ENCODE assay signal across 17 cellular contexts in the genomic region with DNA sequence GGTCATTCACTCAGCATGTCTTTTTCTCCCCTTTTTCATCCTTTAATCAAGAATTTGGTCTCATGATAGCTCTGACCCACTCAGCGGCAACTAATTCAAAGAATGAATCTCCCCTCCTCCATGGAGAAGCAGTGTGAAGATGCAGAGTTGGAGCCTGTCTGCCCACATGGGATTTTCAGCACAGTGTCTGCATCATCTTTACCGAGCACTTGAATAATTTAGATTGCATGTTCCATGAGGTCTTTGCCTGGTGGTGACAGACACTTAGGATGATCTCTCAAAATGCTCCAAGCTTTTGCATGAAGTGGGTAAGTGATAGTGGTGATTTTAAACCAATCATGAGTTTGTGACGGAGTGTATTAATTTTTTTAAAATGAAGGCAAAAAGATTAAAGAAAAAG.
A peak's percentile ranks its signal among the peaks of the same experiment; 100 is the strongest.
DNase-seq lines count a peak whose midpoint lies in the region; ATAC-seq and TF ChIP-seq lines count a peak whose summit lies in the region.
"Had no signal": no experiment of that assay in that cellular context is flagged by ENCODE, and none has a peak within 500 bp of the region (broad histone marks: within the 10 kb centered on the region; RNA-seq: fewer than 3 reads in every experiment).

No MANE protein-coding gene starts in this region.

- peak overlapping the region in 4 of 5 experiments; percentile 34 to 93 (median 62) for H3K27ac Mint-ChIP-seq in brain
- no peak overlapping the region for H3K27ac Mint-ChIP-seq in effector memory CD8-positive, alpha-beta T cell
- H3K27ac Mint-ChIP-seq: CD4-positive, alpha-beta memory T cell had no signal

- H3K36me3 ChIP-seq in GM23248 (ENCODE audit: low read depth) (no peaks in the 10 kb centered on the region), sigmoid colon (no peaks in the 10 kb centered on the region)
- H3K36me3 ChIP-seq: BE2C had no signal

- ATAC-seq in left ventricle myocardium superior (peak; percentile 96), GM18517 (IDR thresholded peaks at IDR 0.05; ENCODE audit: unreplicated experiment) (no peak)
- no peak for ATAC-seq in effector memory CD8-positive, alpha-beta T cell (replicated peaks)

- peaks cover 17% of the 10 kb centered on the region; the same call in 1 of the 2 replicates for H3F3A ChIP-seq in GM23248 (ENCODE audit: insufficient read depth)

- H3K27me3 ChIP-seq in GM23248 (replicated peaks; ENCODE audit: insufficient read depth) (no peaks in the 10 kb centered on the region), sigmoid colon (no peaks in the 10 kb centered on the region)
- H3K27me3 ChIP-seq: BE2C had no signal

- peak overlapping the region in 2 of 5 experiments; percentile 7 to 28 for H3K4me3 Mint-ChIP-seq in brain
- H3K4me3 Mint-ChIP-seq in effector memory CD8-positive, alpha-beta T cell, result no peak overlapping the region
- H3K4me3 Mint-ChIP-seq: CD4-positive, alpha-beta memory T cell had no signal

- H3K9ac ChIP-seq in GM23248, result no peak overlapping the region

- no peak for TF ChIP-seq EP300 in sigmoid colon (IDR thresholded peaks at IDR 0.05)

- TF ChIP-seq POLR2A in sigmoid colon (IDR thresholded peaks at IDR 0.05), result no peak

- intact Hi-C loops in left ventricle myocardium superior (cut with micrococcal nuclease) (no loop called here), sigmoid colon (cut with DNase I) (loop anchor here (5.0 kb wide), 1 partner anchor 140 kb away; no protein-coding TSS in a partner anchor)

- H3K9me2 ChIP-seq in GM23248 (ENCODE audit: insufficient read depth), result no peaks in the 10 kb centered on the region

- peak; percentile 6 for DNase-seq in GM23248
- DNase-seq in left ventricle myocardium superior, result no peak
- DNase-seq in sigmoid colon, result no peak
- no peak for DNase-seq in effector memory CD8-positive, alpha-beta T cell
- no peak for DNase-seq in SK-N-DZ (ENCODE audit: low spot score)
- no peak for DNase-seq in SHP77 treated with DMSO at 0.1 percent for 48 hours (lab: John Stamatoyannopoulos, UW)
- DNase-seq: BE2C; Calu3; CD4-positive, alpha-beta memory T cell; HCEC 1CT; NCI-H146; NCI-H2081 treated with DMSO at 0.1 percent for 48 hours; NCI-H2227 treated with DMSO at 0.1 percent for 48 hours; NCI-H526; SIG-M5 had no signal

- no peaks in the 10 kb centered on the region for H4K20me1 ChIP-seq in GM23248 (ENCODE audit: insufficient read depth)

- no peak overlapping the region for H3K4me3 ChIP-seq in GM23248
- no peak overlapping the region for H3K4me3 ChIP-seq in sigmoid colon

- 20 to 21% methylated on average over 3 of the region's 3 CpGs for WGBS in GM23248 (ENCODE audit: low coverage in 1 of 2, low lambda C conversion rate in 2 of 2, missing lambda C conversion rate in 2 of 2), 2 experiments
- WGBS in sigmoid colon, 2 donors, result 87 to 92% methylated on average over 3 of the region's 3 CpGs

- no peak overlapping the region for H2AFZ ChIP-seq in GM23248

- peaks cover 3% of the 10 kb centered on the region for H3K27me3 Mint-ChIP-seq in brain
- H3K27me3 Mint-ChIP-seq in effector memory CD8-positive, alpha-beta T cell, result no peaks in the 10 kb centered on the region

- H3K9me3 ChIP-seq in GM23248 (ENCODE audit: low read depth) (no peaks in the 10 kb centered on the region), sigmoid colon (no peaks in the 10 kb centered on the region)
- H3K9me3 ChIP-seq: BE2C had no signal

- in situ Hi-C loops in GM23248 (cut with MboI), result no loop called here

- no peaks in the 10 kb centered on the region for H3K36me3 Mint-ChIP-seq in brain
- H3K36me3 Mint-ChIP-seq in effector memory CD8-positive, alpha-beta T cell (ENCODE audit: insufficient read depth), result peaks cover 2% of the 10 kb centered on the region
- H3K36me3 Mint-ChIP-seq: CD4-positive, alpha-beta memory T cell had no signal

- no peak overlapping the region for H3K27ac ChIP-seq in GM23248
- H3K27ac ChIP-seq in sigmoid colon, result peak overlapping the region; percentile 63 to 74 (median 69)

- TF ChIP-seq CTCF in brain (conservative IDR thresholded peaks at IDR 0.05), result no peak
- no peak for TF ChIP-seq CTCF in sigmoid colon (IDR thresholded peaks at IDR 0.05)

- H3K4me1 Mint-ChIP-seq in brain, result peaks cover 27% of the 10 kb centered on the region
- no peaks in the 10 kb centered on the region for H3K4me1 Mint-ChIP-seq in effector memory CD8-positive, alpha-beta T cell (ENCODE audit: low read depth in 2 of 2)
- H3K4me1 Mint-ChIP-seq: CD4-positive, alpha-beta memory T cell had no signal

- H3K9me3 Mint-ChIP-seq in brain, result no peaks in the 10 kb centered on the region
- peaks cover 0 to 8% of the 10 kb centered on the region in 2 donors for H3K9me3 Mint-ChIP-seq in effector memory CD8-positive, alpha-beta T cell

- H3K79me2 ChIP-seq in GM23248 (ENCODE audit: insufficient read depth), result no peaks in the 10 kb centered on the region

- H3K4me1 ChIP-seq in GM23248 (ENCODE audit: insufficient read depth) (peaks cover 24% of the 10 kb centered on the region), sigmoid colon (peaks cover 0 to 44% (median 34%) of the 10 kb centered on the region in 4 donors)
- H3K4me1 ChIP-seq: BE2C had no signal

- no peak overlapping the region for H3K4me2 ChIP-seq in GM23248 (ENCODE audit: unreplicated experiment)

Comparison
In these comparisons a context has a peak if more than half of its experiments do, and no peak if none do; other contexts are left out.
1. H3K27ac Mint-ChIP-seq: peak in brain (4 of 5); none in effector memory CD8-positive, alpha-beta T cell (0 of 2).